Comparison of ENCODE assay signal across 1 cellular context in genomic region chr20:34518863-34519262, GRCh38. TPM values are rescaled to one million over a fixed set of nuclear protein-coding genes. Genes with fewer than 3 reads are reported as not detected.
"Had no signal": no experiment of that assay in that cellular context is flagged by ENCODE, and none has a peak within 500 bp of the region (broad histone marks: within the 10 kb centered on the region; RNA-seq: fewer than 3 reads in every experiment).

No MANE protein-coding gene starts in this region.

RNA-seq across cellular contexts. Expression of gene MAP1LC3A, which starts 39.7 kb away (rescaled TPM):
- total RNA-seq: OCI-LY7 had no signal
